In the genomic region with DNA sequence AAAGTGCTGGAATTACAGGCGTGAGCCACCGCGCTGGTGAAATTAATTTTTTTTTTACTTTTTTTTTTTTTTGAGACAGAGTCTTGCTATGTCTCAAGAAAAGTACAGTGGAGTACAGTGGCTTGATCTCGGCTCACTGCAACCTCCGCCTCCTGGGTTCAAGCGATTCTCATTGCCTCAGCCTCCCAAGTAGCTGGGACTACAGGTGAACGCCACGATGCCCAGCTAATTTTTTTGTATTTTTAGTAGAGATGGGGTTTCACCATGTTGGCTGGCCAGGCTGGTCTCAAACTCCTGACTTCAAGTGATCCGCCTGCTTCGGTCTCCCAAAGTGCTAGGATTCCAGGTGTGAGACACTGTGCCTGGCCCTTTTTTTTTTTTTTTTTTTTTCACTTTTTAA, we compare ENCODE assay signal across 9 cellular contexts. TPM values are rescaled to one million over a fixed set of nuclear protein-coding genes. Genes with fewer than 3 reads are reported as not detected.
"Had no signal": no experiment of that assay in that cellular context is flagged by ENCODE, and none has a peak within 500 bp of the region (broad histone marks: within the 10 kb centered on the region; RNA-seq: fewer than 3 reads in every experiment).

No MANE protein-coding gene starts in this region.

RNA-seq across cellular contexts. Expression of gene EMID1, which starts 42.2 kb away (rescaled TPM):
- total RNA-seq: activated B cell treated with CpG ODN at 0.5 μM for 24 hours; activated CD4-positive, alpha-beta memory T cell treated with anti-CD3 and anti-CD28 coated beads for 36 hours; activated CD4-positive, alpha-beta T cell treated with anti-CD3 and anti-CD28 coated beads for 36 hours; activated CD4-positive, alpha-beta T cell treated with anti-CD3 and anti-CD28 coated beads, Interleukin-2, amount 10 ng/mL, durations not matched to agents 24 days and 14 days; activated CD4-positive, alpha-beta T cell treated with anti-CD3 and anti-CD28 coated beads, Interleukin-2, amount 10 ng/mL, durations not matched to agents 7 days and 5 days; activated CD8-positive, alpha-beta memory T cell treated with anti-CD3 and anti-CD28 coated beads for 36 hours; activated CD8-positive, alpha-beta T cell treated with anti-CD3 and anti-CD28 coated beads, Interleukin-2, amount 10 ng/mL, durations not matched to agents 7 days and 5 days; T-helper 1 cell treated with Interleukin-12 subunit alpha and Interleukin-12 subunit beta and Interleukin-4 antibody, amounts not matched to agents 30 ng/mL and 1 ng/mL, for 36 hours; T-helper 17 cell had no signal

RNA-seq across cellular contexts. Expression of gene GAS2L1, which starts 58.6 kb away (rescaled TPM):
- total RNA-seq: activated B cell treated with CpG ODN at 0.5 μM for 24 hours had no signal
